9 cellular contexts compared by ENCODE assay signal in genomic region chr2:218044599-218044998, GRCh38. TPM values are rescaled to one million over a fixed set of nuclear protein-coding genes. Genes with fewer than 3 reads are reported as not detected.
"Had no signal": no experiment of that assay in that cellular context is flagged by ENCODE, and none has a peak within 500 bp of the region (broad histone marks: within the 10 kb centered on the region; RNA-seq: fewer than 3 reads in every experiment).

No MANE protein-coding gene starts in this region.

RNA-seq across cellular contexts. Expression of gene RUFY4, which starts 24.5 kb away (rescaled TPM):
- total RNA-seq: ascending aorta, astrocyte, body of pancreas, bronchial epithelial cell, cardiac muscle cell, cardiac septum, cerebellum, chondrocyte had no signal
- polyA plus RNA-seq: aorta, cardiac muscle cell had no signal
